In the genomic region with DNA sequence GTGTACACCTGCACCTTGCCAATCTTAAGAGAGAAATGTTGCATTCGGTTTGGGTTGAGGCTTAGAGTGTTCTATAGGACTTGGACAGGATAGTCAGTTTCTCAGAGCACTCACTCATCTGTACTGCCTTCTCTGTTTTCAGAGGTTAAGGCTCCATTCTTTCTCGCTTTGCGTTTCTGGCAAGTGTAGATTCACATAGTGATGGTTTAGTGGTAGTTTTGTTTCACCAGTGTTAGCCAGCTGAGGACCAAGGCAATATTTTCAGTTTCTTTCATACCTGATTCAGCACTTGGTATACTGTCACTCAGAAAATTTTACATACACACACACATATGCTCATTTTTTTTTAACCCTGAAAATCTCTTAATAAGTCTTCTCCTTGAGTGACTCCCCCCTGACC, we compare ENCODE assay signal across 9 cellular contexts. TPM values are rescaled to one million over a fixed set of nuclear protein-coding genes. Genes with fewer than 3 reads are reported as not detected.
A peak's percentile ranks its signal among the peaks of the same experiment; 100 is the strongest.
DNase-seq lines count a peak whose midpoint lies in the region; ATAC-seq, FAIRE-seq and TF ChIP-seq lines count a peak whose summit lies in the region.
"Had no signal": no experiment of that assay in that cellular context is flagged by ENCODE, and none has a peak within 500 bp of the region (broad histone marks: within the 10 kb centered on the region; RNA-seq: fewer than 3 reads in every experiment).

No MANE protein-coding gene starts in this region.

- no peaks in the 10 kb centered on the region for H3K9me3 ChIP-seq in ES-I3 (ENCODE audit: control insufficient read depth, insufficient read depth, low read length)
- H3K9me3 ChIP-seq in Panc1 (ENCODE audit: control insufficient read depth, insufficient read depth, low read depth, low read length) = no peaks in the 10 kb centered on the region
- H3K9me3 ChIP-seq in endothelial cell of umbilical vein (replicated peaks; ENCODE audit: control insufficient read depth, insufficient read depth, low read length) = no peaks in the 10 kb centered on the region

- no peak for TF ChIP-seq POLR2A in endothelial cell of umbilical vein (IDR thresholded peaks at IDR 0.05; ENCODE audit: low read depth, low read length)

- H3K4me2 ChIP-seq in endothelial cell of umbilical vein (ENCODE audit: insufficient read depth, low read length) = peak overlapping the region; percentile 92

- H3K4me1 Mint-ChIP-seq in progenitor cell of endocrine pancreas (ENCODE audit: low read depth) = peaks cover 13% of the 10 kb centered on the region

- BruUV-seq in Panc1 (replicated peaks; lab: Mats Ljungman, UMichigan) = no TSS peak
- TSS peak; percentile 33 for BruUV-seq in endothelial cell of umbilical vein (replicated peaks; lab: Mats Ljungman, UMichigan)

- H3K79me2 ChIP-seq in endothelial cell of umbilical vein (ENCODE audit: control insufficient read depth, insufficient read depth, low read length) = peaks cover 24% of the 10 kb centered on the region

- no peaks in the 10 kb centered on the region for H4K20me1 ChIP-seq in endothelial cell of umbilical vein (replicated peaks; ENCODE audit: control insufficient read depth, extremely low read depth, insufficient read depth, low read length)

- TF ChIP-seq CTCF in Panc1 (IDR thresholded peaks at IDR 0.05) (no peak), endothelial cell of umbilical vein (IDR thresholded peaks at IDR 0.05; ENCODE audit: extremely low read depth in 1 of 2, insufficient read depth in 1 of 2, low read depth in 1 of 2, low read length in 2 of 2) (no peak), progenitor cell of endocrine pancreas (IDR thresholded peaks at IDR 0.05; ENCODE audit: unreplicated experiment) (no peak), RWPE1 (conservative IDR thresholded peaks at IDR 0.05; ENCODE audit: low read depth) (no peak)

- H3K9me3 Mint-ChIP-seq in progenitor cell of endocrine pancreas (ENCODE audit: low read depth) = no peaks in the 10 kb centered on the region

- H3K4me3 ChIP-seq in Panc1 (ENCODE audit: low read depth in 2 of 2, low read length in 2 of 2) (peak overlapping the region; percentile 91), endothelial cell of umbilical vein (replicated peaks in 1 of 3; ENCODE audit: insufficient read depth in 1 of 3, low read depth in 1 of 3, low read length in 3 of 3) (peak overlapping the region in 1 of 3 experiments; percentile 91)

- intact Hi-C loops in Panc1 (cut with micrococcal nuclease; ENCODE audit: unreplicated experiment) = no loop called here
- intact Hi-C loops in endothelial cell of umbilical vein (cut with micrococcal nuclease) = loop anchor here (2.0 to 5.0 kb wide), 2 partner anchors 48 to 115 kb away; a partner anchor contains a TSS
- intact Hi-C loops in posterior cingulate gyrus (cut with DNase I) = loop anchor here (5.0 kb wide), 1 partner anchor 35 kb away; a partner anchor contains a TSS

- H3K27ac Mint-ChIP-seq in progenitor cell of endocrine pancreas = peak overlapping the region; percentile 93

- H3K4me1 ChIP-seq in ES-I3 (ENCODE audit: insufficient read depth, low read length) = 0 out of 2 replicates have a peak, but pooled peaks cover 4% of the 10 kb centered on the region
- H3K4me1 ChIP-seq in Panc1 (ENCODE audit: control insufficient read depth, insufficient read depth, low read length) = no peaks in the 10 kb centered on the region; the same call in none of the 2 replicates
- peaks cover 12% of the 10 kb centered on the region for H3K4me1 ChIP-seq in endothelial cell of umbilical vein (ENCODE audit: control insufficient read depth, extremely low read depth, insufficient read depth, low read length)

- H3K27me3 ChIP-seq in Panc1 (ENCODE audit: control insufficient read depth, insufficient read depth, low read length) (no peaks in the 10 kb centered on the region), endothelial cell of umbilical vein (ENCODE audit: control insufficient read depth in 2 of 2, insufficient read depth in 2 of 2, low read length in 2 of 2) (no peaks in the 10 kb centered on the region)

- H2AFZ ChIP-seq in endothelial cell of umbilical vein (ENCODE audit: low read depth, low read length) = no peak overlapping the region

- H3K4me3 Mint-ChIP-seq in progenitor cell of endocrine pancreas (ENCODE audit: low read depth) = peak overlapping the region; percentile 92

- FAIRE-seq in endothelial cell of umbilical vein (lab: Jason Lieb, UNC) = no peak
- FAIRE-seq: TTC549 had no signal

- no peaks in the 10 kb centered on the region for H3K27me3 Mint-ChIP-seq in progenitor cell of endocrine pancreas

- in situ Hi-C loops in Panc1 (cut with HindIII; ENCODE audit: low pct_unique_long_range_greater_than_20kb, low sequenced_read_pairs) = no loop called here
- in situ Hi-C loops in G401 (cut with HindIII; ENCODE audit: low sequenced_read_pairs) = no loop called here

- POLR2A ChIA-PET in Panc1 (lab: Charles Lee) = interaction anchor here (0.6 kb wide), 1 partner anchor 39 kb away, joined by 3 read pairs; no protein-coding TSS in a partner anchor
- POLR2A ChIA-PET in endothelial cell of umbilical vein (lab: Charles Lee) = interaction anchor here (0.7 kb wide), 1 partner anchor 10 kb away, joined by 3 read pairs; no protein-coding TSS in a partner anchor
- POLR2A ChIA-PET in RWPE1 (lab: Yijun Ruan, JAX; ENCODE audit: low non-redundant PET) = no interaction called here

- peaks cover 8% of the 10 kb centered on the region for H3K36me3 ChIP-seq in ES-I3 (ENCODE audit: insufficient read depth, low read length)
- H3K36me3 ChIP-seq in Panc1 (ENCODE audit: control insufficient read depth, insufficient read depth, low read length) = peaks cover 5% of the 10 kb centered on the region
- H3K36me3 ChIP-seq in endothelial cell of umbilical vein (ENCODE audit: control insufficient read depth in 2 of 2, extremely low read depth in 1 of 2, insufficient read depth in 2 of 2, low read length in 2 of 2) = peaks cover 9 to 25% of the 10 kb centered on the region in 2 experiments

- CTCF ChIA-PET in Panc1 (lab: Charles Lee) = no interaction called here
- CTCF ChIA-PET in endothelial cell of umbilical vein (lab: Charles Lee) = interaction anchor here (1.1 kb wide), 1 partner anchor 36 kb away, joined by 6 read pairs; no protein-coding TSS in a partner anchor
- CTCF ChIA-PET in RWPE1 (lab: Yijun Ruan, JAX) = interaction anchor here (2.4 kb wide), 1 partner anchor 35 kb away, joined by 6 read pairs; no protein-coding TSS in a partner anchor

- peak overlapping the region; percentile 89 for H3K9ac ChIP-seq in ES-I3 (ENCODE audit: low read depth, low read length)
- H3K9ac ChIP-seq in endothelial cell of umbilical vein (replicated peaks; ENCODE audit: extremely low read depth, insufficient read depth, low read length) = no peak overlapping the region

- no peak for ATAC-seq in Panc1
- ATAC-seq in HG03457 (IDR thresholded peaks at IDR 0.05; ENCODE audit: unreplicated experiment) = no peak

- no peaks in the 10 kb centered on the region for H3K9me1 ChIP-seq in endothelial cell of umbilical vein (replicated peaks; ENCODE audit: control insufficient read depth, extremely low read depth, insufficient read depth, low read length)

- H3K36me3 Mint-ChIP-seq in progenitor cell of endocrine pancreas (ENCODE audit: insufficient read depth) = peaks cover 12% of the 10 kb centered on the region

- DNase-seq in Panc1 (ENCODE audit: low read depth, low spot score) (no peak), endothelial cell of umbilical vein (ENCODE audit: low read depth, low spot score) (no peak), progenitor cell of endocrine pancreas (ENCODE audit: low spot score, unreplicated experiment) (no peak), posterior cingulate gyrus (no peak), RWPE1 (ENCODE audit: low spot score) (no peak), G401 (ENCODE audit: low spot score) (no peak)

- peak overlapping the region; percentile 79 for H3K27ac ChIP-seq in Panc1 (ENCODE audit: low read length)
- no peak overlapping the region for H3K27ac ChIP-seq in endothelial cell of umbilical vein (ENCODE audit: insufficient read depth, low read depth, low read length)
- no peak overlapping the region for H3K27ac ChIP-seq in RWPE1

- dilution Hi-C loops in endothelial cell of umbilical vein (cut with MboI; ENCODE audit: extremely low pct_ligation_motif_present, low sequenced_read_pairs) = loop anchor here (10.0 kb wide), 1 partner anchor 62 kb away; no protein-coding TSS in a partner anchor

RNA-seq across cellular contexts. Expression of a gene that starts 1.3 kb away (rescaled TPM):
- 17.3 TPM for total RNA-seq in Panc1 (2021; ENCODE audit: unreplicated experiment)
- 9.3 TPM for polyA plus RNA-seq in Panc1 (2012; ENCODE audit: insufficient read length)
- total RNA-seq in endothelial cell of umbilical vein = 23.9 and 24.9 TPM in 2 replicates
- polyA plus RNA-seq in endothelial cell of umbilical vein = 14.9 and 15.6 TPM in 2 replicates
- 13.1 and 13.5 TPM in 2 replicates for polyA plus RNA-seq in endothelial cell of umbilical vein (2011; cell fraction: cytosol; rRNA removed)
- 27.3 and 29.0 TPM in 2 replicates for polyA plus RNA-seq in endothelial cell of umbilical vein (2011; cell fraction: nucleus; rRNA removed)
- 17.3 and 19.1 TPM in 2 replicates for polyA plus RNA-seq in endothelial cell of umbilical vein (2012)
- 30.1 and 32.3 TPM in 2 replicates for polyA minus RNA-seq in endothelial cell of umbilical vein
- polyA minus RNA-seq in endothelial cell of umbilical vein (2011; cell fraction: cytosol; rRNA and poly(A)+ RNA removed) = 8.5 TPM
- 18.6 and 21.5 TPM in 2 replicates for polyA minus RNA-seq in endothelial cell of umbilical vein (2011; cell fraction: nucleus; rRNA and poly(A)+ RNA removed)
- total RNA-seq in progenitor cell of endocrine pancreas = 28.5 and 28.6 TPM in 2 replicates
- 5.7 and 6.8 TPM in 2 replicates for total RNA-seq in G401 (2014; rRNA removed; shearing (Covaris generic))

RNA-seq across cellular contexts. Expression of a gene that starts 36.9 kb away (rescaled TPM):
- total RNA-seq in Panc1 (2021; ENCODE audit: unreplicated experiment) = 6.4 TPM
- polyA plus RNA-seq in Panc1 (2012; ENCODE audit: insufficient read length) = 4.1 TPM
- 7.3 and 9.6 TPM in 2 replicates for total RNA-seq in endothelial cell of umbilical vein
- 8.0 and 8.1 TPM in 2 replicates for polyA plus RNA-seq in endothelial cell of umbilical vein
- 8.0 and 8.6 TPM in 2 replicates for polyA plus RNA-seq in endothelial cell of umbilical vein (2011; cell fraction: cytosol; rRNA removed)
- 11.8 and 14.6 TPM in 2 replicates for polyA plus RNA-seq in endothelial cell of umbilical vein (2011; cell fraction: nucleus; rRNA removed)
- 5.2 and 6.1 TPM in 2 replicates for polyA plus RNA-seq in endothelial cell of umbilical vein (2012)
- polyA minus RNA-seq in endothelial cell of umbilical vein = 4.1 and 9.6 TPM in 2 replicates
- polyA minus RNA-seq in endothelial cell of umbilical vein (2011; cell fraction: cytosol; rRNA and poly(A)+ RNA removed) = 1.9 TPM
- 4.4 and 8.3 TPM in 2 replicates for polyA minus RNA-seq in endothelial cell of umbilical vein (2011; cell fraction: nucleus; rRNA and poly(A)+ RNA removed)
- total RNA-seq in progenitor cell of endocrine pancreas = 32.3 and 32.6 TPM in 2 replicates
- total RNA-seq in G401 (2014; rRNA removed; shearing (Covaris generic)) = 24.7 and 27.7 TPM in 2 replicates

RNA-seq across cellular contexts. Expression of a gene that starts 38.5 kb away (rescaled TPM):
- 63.8 TPM for total RNA-seq in Panc1 (2021; ENCODE audit: unreplicated experiment)
- 27.3 TPM for polyA plus RNA-seq in Panc1 (2012; ENCODE audit: insufficient read length)
- total RNA-seq in endothelial cell of umbilical vein = 85.3 and 88.4 TPM in 2 replicates
- polyA plus RNA-seq in endothelial cell of umbilical vein = 55.5 and 57.4 TPM in 2 replicates
- 30.2 and 39.2 TPM in 2 replicates for polyA plus RNA-seq in endothelial cell of umbilical vein (2011; cell fraction: cytosol; rRNA removed)
- polyA plus RNA-seq in endothelial cell of umbilical vein (2011; cell fraction: nucleus; rRNA removed) = 98.1 and 131 TPM in 2 replicates
- polyA plus RNA-seq in endothelial cell of umbilical vein (2012) = 53.0 and 61.4 TPM in 2 replicates
- 186 and 194 TPM in 2 replicates for polyA minus RNA-seq in endothelial cell of umbilical vein
- polyA minus RNA-seq in endothelial cell of umbilical vein (2011; cell fraction: cytosol; rRNA and poly(A)+ RNA removed) = 56.5 TPM
- polyA minus RNA-seq in endothelial cell of umbilical vein (2011; cell fraction: nucleus; rRNA and poly(A)+ RNA removed) = 154 and 200 TPM in 2 replicates
- total RNA-seq in progenitor cell of endocrine pancreas = 101 and 109 TPM in 2 replicates
- 20.5 and 41.6 TPM in 2 replicates for total RNA-seq in G401 (2014; rRNA removed; shearing (Covaris generic))

RNA-seq across cellular contexts. Expression of a gene that starts 48.2 kb away (rescaled TPM):
- 173 TPM for total RNA-seq in Panc1 (2021; ENCODE audit: unreplicated experiment)
- 120 TPM for polyA plus RNA-seq in Panc1 (2012; ENCODE audit: insufficient read length)
- total RNA-seq in endothelial cell of umbilical vein = 165 and 185 TPM in 2 replicates
- polyA plus RNA-seq in endothelial cell of umbilical vein = 136 and 145 TPM in 2 replicates
- 146 and 166 TPM in 2 replicates for polyA plus RNA-seq in endothelial cell of umbilical vein (2011; cell fraction: cytosol; rRNA removed)
- polyA plus RNA-seq in endothelial cell of umbilical vein (2011; cell fraction: nucleus; rRNA removed) = 350 and 437 TPM in 2 replicates
- polyA plus RNA-seq in endothelial cell of umbilical vein (2012) = 143 and 144 TPM in 2 replicates
- 183 and 193 TPM in 2 replicates for polyA minus RNA-seq in endothelial cell of umbilical vein
- 55.4 TPM for polyA minus RNA-seq in endothelial cell of umbilical vein (2011; cell fraction: cytosol; rRNA and poly(A)+ RNA removed)
- polyA minus RNA-seq in endothelial cell of umbilical vein (2011; cell fraction: nucleus; rRNA and poly(A)+ RNA removed) = 86.2 and 125 TPM in 2 replicates
- total RNA-seq in progenitor cell of endocrine pancreas = 280 and 304 TPM in 2 replicates
- 162 and 187 TPM in 2 replicates for total RNA-seq in G401 (2014; rRNA removed; shearing (Covaris generic))
